Comparison of ENCODE assay signal across 1 cellular context in genomic region chr2:230425377-230425776, GRCh38.
TF ChIP-seq lines count a peak whose summit lies in the region.

No MANE protein-coding gene starts in this region.

TF ChIP-seq in SK-N-SH treated with all-trans-retinoic acid at 6 μM for 48 hours, 23 proteins besides CTCF, POLR2A, EP300 and RAD21 (continued from another document):
- no peak for TF ChIP-seq CSRNP3 (CRISPR knock-in tag; IDR thresholded peaks at IDR 0.05)
- no peak for TF ChIP-seq OSR1 (CRISPR knock-in tag; IDR thresholded peaks at IDR 0.05)
- no peak for TF ChIP-seq PATZ1 (CRISPR knock-in tag; IDR thresholded peaks at IDR 0.05; ENCODE audit: borderline replicate concordance)
- TF ChIP-seq TOX (CRISPR knock-in tag; IDR thresholded peaks at IDR 0.05; ENCODE audit: borderline replicate concordance) = no peak
- TF ChIP-seq GLIS3 (CRISPR knock-in tag; IDR thresholded peaks at IDR 0.05) = no peak
TF ChIP-seq in SK-N-SH treated with all-trans-retinoic acid at 6 μM for 48 hours: peak in this region for 0.
